ENCODE assay signal across 8 cellular contexts in the genomic region with DNA sequence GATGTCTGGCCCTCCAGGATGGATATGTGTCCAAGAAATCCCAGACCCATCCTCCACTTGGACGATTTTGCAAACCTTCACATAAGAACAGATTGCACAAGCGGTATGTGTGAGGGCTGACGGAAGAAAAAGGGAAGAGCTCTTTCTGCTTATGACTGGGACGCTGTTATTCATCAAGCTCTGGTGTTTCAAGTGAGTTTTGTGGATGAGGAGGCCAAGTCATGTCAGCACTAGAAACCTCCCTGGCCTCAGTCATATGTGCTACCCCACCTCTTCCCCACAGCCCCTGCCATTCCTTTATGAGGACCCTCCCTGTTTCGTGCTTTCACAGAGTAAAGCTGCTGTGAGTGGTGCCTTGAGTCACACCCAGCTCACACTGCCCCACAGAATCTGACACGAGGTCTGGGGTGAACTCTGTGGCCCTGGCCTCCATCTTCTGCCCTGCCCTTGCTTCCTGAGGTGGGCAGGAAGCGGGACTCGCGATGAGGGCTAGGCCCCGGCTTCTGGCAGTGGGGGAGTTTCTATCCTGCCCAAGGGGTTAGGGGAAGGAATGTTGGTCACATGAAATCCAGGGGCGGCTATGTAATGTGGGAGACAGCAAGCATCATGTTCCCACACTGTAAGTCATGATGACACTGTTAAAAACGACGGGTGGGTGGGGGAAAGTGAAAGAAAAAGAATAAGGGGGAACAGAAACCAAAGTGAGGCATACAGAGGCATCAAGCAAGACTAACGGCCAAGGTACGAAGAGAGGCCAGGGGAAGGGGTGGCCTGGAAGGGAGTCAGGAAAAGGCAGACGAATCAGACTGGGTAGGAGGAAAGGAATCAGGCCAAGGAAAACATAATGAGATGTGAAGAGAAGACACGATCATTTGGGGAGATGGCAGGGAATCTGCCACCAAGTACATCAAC.
DNase-seq lines count a peak whose midpoint lies in the region; ATAC-seq and TF ChIP-seq lines count a peak whose summit lies in the region.

No MANE protein-coding gene starts in this region.

- TF ChIP-seq CTCF in choroid plexus epithelial cell (conservative IDR thresholded peaks at IDR 0.05; ENCODE audit: low read depth, low read length) (no peak), omental fat pad (IDR thresholded peaks at IDR 0.05) (no peak)

- peak overlapping the region; percentile 28 for H3K4me3 ChIP-seq in choroid plexus epithelial cell (ENCODE audit: low read depth, low read length)

- DNase-seq in T-helper 2 cell (peak in 3 of 5 experiments; percentile 52 to 94 (median 58)), choroid plexus epithelial cell (ENCODE audit: low read depth) (peak; percentile 95), omental fat pad (ENCODE audit: low spot score) (no peak), retina (no peak), iPS-NIHi11 (ENCODE audit: low spot score) (no peak), NCI-H82 (lab: John Stamatoyannopoulos, UW) (no peak)

- ATAC-seq in GM18870 (IDR thresholded peaks at IDR 0.05; ENCODE audit: unreplicated experiment) (peak; percentile 55), HG02973 (IDR thresholded peaks at IDR 0.05; ENCODE audit: unreplicated experiment) (peak; percentile 60), omental fat pad (ENCODE audit: low FRiP score) (peak; percentile 68)

Comparison
In these comparisons a context has a peak if more than half of its experiments do, and no peak if none do; other contexts are left out.
1. DNase-seq: peak in T-helper 2 cell (3 of 5) and choroid plexus epithelial cell (single experiment); none in omental fat pad (single experiment), retina (single experiment), iPS-NIHi11 (single experiment) and NCI-H82 (single experiment).
2. Peak in every context shown above with its lines, with median percentiles within 50 percentile points of each other: ATAC-seq.